In genomic region chr11:110027627-110028371, GRCh38 we compare ENCODE assay signal across 14 cellular contexts.
DNase-seq lines count a peak whose midpoint lies in the region; ATAC-seq and TF ChIP-seq lines count a peak whose summit lies in the region.
"Had no signal": no experiment of that assay in that cellular context is flagged by ENCODE, and none has a peak within 500 bp of the region (broad histone marks: within the 10 kb centered on the region; RNA-seq: fewer than 3 reads in every experiment).

No MANE protein-coding gene starts in this region.

- H4K8ac ChIP-seq in neuronal stem cell (ENCODE audit: low read depth, low read length), result no peak overlapping the region

- H4K91ac ChIP-seq in neuronal stem cell (ENCODE audit: low read depth, low read length, poor library complexity), result no peak overlapping the region

- WGBS in neuronal stem cell (ENCODE audit: extremely low coverage in 2 of 2, insufficient read length in 2 of 2, insufficient replicate concordance in 1 of 2), 2 donors, result no CpG with 5 or more reads among the region's 4 CpGs

- H3K9me3 ChIP-seq in neuronal stem cell (replicated peaks in 1 of 2; ENCODE audit: control insufficient read depth in 2 of 2, insufficient read depth in 1 of 2, low read depth in 1 of 2, low read length in 2 of 2), result peaks cover 1 to 5% of the 10 kb centered on the region in 2 donors

- peak; percentile 14 for TF ChIP-seq CTCF in GM12873 (IDR thresholded peaks at IDR 0.05; ENCODE audit: insufficient read depth, low read depth, low read length, missing control alignments)

- H3K14ac ChIP-seq in neuronal stem cell (ENCODE audit: low read length), result no peak overlapping the region

- H3K27ac ChIP-seq in caudate nucleus (ENCODE audit: low read depth, low read length) (peak overlapping the region; percentile 68), neuronal stem cell (replicated peaks; ENCODE audit: low read length) (no peak overlapping the region)
- H3K27ac ChIP-seq: RWPE1 had no signal

- no peak overlapping the region for H2AK5ac ChIP-seq in neuronal stem cell (ENCODE audit: low read depth, low read length)

- H3K18ac ChIP-seq in neuronal stem cell (ENCODE audit: low read length), result no peak overlapping the region

- H3K4me1 ChIP-seq in neuronal stem cell (ENCODE audit: control insufficient read depth in 2 of 2, insufficient read depth in 1 of 2, low read depth in 1 of 2, low read length in 2 of 2), result peaks cover 6 to 23% of the 10 kb centered on the region in 2 donors

- H2AFZ ChIP-seq in neuronal stem cell (ENCODE audit: low read length), result no peak overlapping the region

- H2BK5ac ChIP-seq in neuronal stem cell (ENCODE audit: low read length), result no peak overlapping the region

- H3K4me2 ChIP-seq in neuronal stem cell (ENCODE audit: insufficient read depth, low read length, poor library complexity, severe bottlenecking), result no peak overlapping the region

- DNase-seq in caudate nucleus (lab: John Stamatoyannopoulos, UW) (no peak), neuronal stem cell (ENCODE audit: low spot score) (no peak), OCI-M1 (lab: John Stamatoyannopoulos, UW) (no peak), cortex of kidney (lab: John Stamatoyannopoulos, UW) (no peak)
- DNase-seq in stimulated activated CD4-positive, alpha-beta T cell treated with anti-CD3 and anti-CD28 coated beads, Interleukin-2, amount 100 ng/mL, for 24 hours, result no peak
- DNase-seq: activated T-cell treated with anti-CD3 and anti-CD28 coated beads for 4 hours; effector CD4-positive, alpha-beta T cell; kidney; naive thymus-derived CD4-positive, alpha-beta T cell; NCI-H510A had no signal

- no peaks in the 10 kb centered on the region for H3K27me3 ChIP-seq in neuronal stem cell (ENCODE audit: control insufficient read depth in 3 of 3, insufficient read depth in 3 of 3, low read depth in 1 of 3, low read length in 3 of 3)

- no peaks in the 10 kb centered on the region for H3K79me1 ChIP-seq in neuronal stem cell (ENCODE audit: low read depth, low read length)

- H3K23ac ChIP-seq in neuronal stem cell (ENCODE audit: low read depth, low read length, poor library complexity), result no peak overlapping the region

- ATAC-seq in GM19438 (IDR thresholded peaks at IDR 0.05; ENCODE audit: low read depth, unreplicated experiment) (peak; percentile 33), HG02884 (IDR thresholded peaks at IDR 0.05; ENCODE audit: unreplicated experiment) (peak; percentile 38)

- no peak overlapping the region for H2BK12ac ChIP-seq in neuronal stem cell (ENCODE audit: low read length)

- no peak overlapping the region for H3K9ac ChIP-seq in neuronal stem cell (ENCODE audit: low read depth, low read length, poor library complexity)

- H3K4ac ChIP-seq in neuronal stem cell (ENCODE audit: low read length), result no peak overlapping the region

- H2BK15ac ChIP-seq in neuronal stem cell (ENCODE audit: low read length), result no peak overlapping the region

- no peaks in the 10 kb centered on the region for H3K36me3 ChIP-seq in neuronal stem cell (replicated peaks in 1 of 2; ENCODE audit: control insufficient read depth in 2 of 2, insufficient read depth in 2 of 2, low read length in 2 of 2)

- no peak overlapping the region for H3K4me3 ChIP-seq in neuronal stem cell (ENCODE audit: low read length in 2 of 2)

- no peak overlapping the region for H2BK120ac ChIP-seq in neuronal stem cell (ENCODE audit: low read depth, low read length)
